17 cellular contexts compared by ENCODE assay signal in the genomic region with DNA sequence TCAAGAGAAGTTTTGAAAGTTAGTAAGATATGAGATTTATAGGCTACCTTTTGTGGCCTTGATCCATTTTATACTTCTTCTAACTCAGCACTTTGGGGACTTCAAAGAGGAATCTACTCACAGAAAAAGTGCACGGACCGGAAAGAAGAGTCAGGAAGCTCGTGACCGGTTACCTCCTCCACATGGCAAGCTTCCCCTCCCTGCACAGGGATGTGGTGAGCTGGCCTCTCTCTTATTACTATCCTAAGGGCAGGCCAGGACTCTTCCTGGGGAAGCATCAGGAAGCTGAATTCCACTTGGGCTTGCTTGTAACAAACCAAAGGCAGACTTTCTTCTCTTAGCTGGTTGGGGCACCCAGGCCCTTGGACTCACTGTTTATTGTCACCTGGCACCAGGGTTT.
DNase-seq lines count a peak whose midpoint lies in the region; ATAC-seq lines count a peak whose summit lies in the region.
"Had no signal": no experiment of that assay in that cellular context is flagged by ENCODE, and none has a peak within 500 bp of the region (broad histone marks: within the 10 kb centered on the region; RNA-seq: fewer than 3 reads in every experiment).

No MANE protein-coding gene starts in this region.

- H2BK12ac ChIP-seq in trophoblast cell (ENCODE audit: low read length) = no peak overlapping the region

- H2AK5ac ChIP-seq in trophoblast cell (ENCODE audit: low read length) = no peak overlapping the region

- H3K14ac ChIP-seq in trophoblast cell (ENCODE audit: low read length) = no peak overlapping the region

- H3K23ac ChIP-seq in trophoblast cell (ENCODE audit: low read length) = no peak overlapping the region

- no peak overlapping the region for H4K12ac ChIP-seq in trophoblast cell (ENCODE audit: low read depth, low read length)

- H2BK5ac ChIP-seq in trophoblast cell (ENCODE audit: low read depth, low read length, poor library complexity) = no peak overlapping the region

- no peak overlapping the region for H3K18ac ChIP-seq in trophoblast cell (ENCODE audit: low read length)

- H3K4me1 ChIP-seq in trophoblast cell (ENCODE audit: control insufficient read depth in 1 of 2, insufficient read depth in 2 of 2, low read length in 2 of 2) = peaks cover 3 to 4% of the 10 kb centered on the region in 2 experiments
- H3K4me1 ChIP-seq: SJSA1 had no signal

- no peak overlapping the region for H4K8ac ChIP-seq in trophoblast cell (ENCODE audit: low read depth, low read length)

- H4K91ac ChIP-seq in trophoblast cell (ENCODE audit: low read depth, low read length) = no peak overlapping the region

- no peak for ATAC-seq in HG02840 (IDR thresholded peaks at IDR 0.05; ENCODE audit: low FRiP score, unreplicated experiment)
- no peak for ATAC-seq in HG02642 (IDR thresholded peaks at IDR 0.05; ENCODE audit: poor library complexity, unreplicated experiment)
- ATAC-seq: GM12878 had no signal

- DNase-seq in ELF-1 (ENCODE audit: low read depth, low spot score) = peak; percentile 14
- peak; percentile 95 for DNase-seq in RPMI7951 (ENCODE audit: low read depth)
- peak; percentile 35 for DNase-seq in foreskin melanocyte
- peak; percentile 36 to 44 for DNase-seq in trophoblast cell
- no peak for DNase-seq in NCI-H748 (lab: John Stamatoyannopoulos, UW; ENCODE audit: unreplicated experiment)
- no peak for DNase-seq in activated CD8-positive, alpha-beta memory T cell treated with anti-CD3 and anti-CD28 coated beads, Interleukin-2, amount 50 U/mL, for 48 hours
- DNase-seq: DMS 273 treated with DMSO at 0.1 percent for 48 hours, HCEC 1CT, KG1, MG63, NCI-H1105, NCI-H187, NCI-H82 had no signal

- no peak overlapping the region for H3K4ac ChIP-seq in trophoblast cell (ENCODE audit: low read depth, low read length)

- H3K27ac ChIP-seq in trophoblast cell (ENCODE audit: low read depth, low read length) = no peak overlapping the region
- H3K27ac ChIP-seq: SJSA1 had no signal

- no peaks in the 10 kb centered on the region for H3K79me2 ChIP-seq in trophoblast cell (ENCODE audit: control insufficient read depth, insufficient read depth, low read length, poor library complexity)

- no peak overlapping the region for H2AFZ ChIP-seq in trophoblast cell (ENCODE audit: insufficient read depth, low read length, poor library complexity)

- H3K36me3 ChIP-seq in trophoblast cell (ENCODE audit: control insufficient read depth in 1 of 2, insufficient read depth in 2 of 2, low read length in 2 of 2) = no peaks in the 10 kb centered on the region
- H3K36me3 ChIP-seq: MG63, SJSA1 had no signal

- H3K79me1 ChIP-seq in trophoblast cell (ENCODE audit: low read length) = no peaks in the 10 kb centered on the region

- no peak overlapping the region for H2BK120ac ChIP-seq in trophoblast cell (ENCODE audit: insufficient read depth, low read length, poor library complexity)

- H3K9me3 ChIP-seq in trophoblast cell (ENCODE audit: insufficient read depth, low read depth, low read length) = no peaks in the 10 kb centered on the region
- H3K9me3 ChIP-seq: MG63, SJSA1 had no signal

- H3K4me3 ChIP-seq in trophoblast cell (ENCODE audit: low read depth, low read length) = no peak overlapping the region
- H3K4me3 ChIP-seq: GM12878, MG63, SJSA1 had no signal

- H3K27me3 ChIP-seq in trophoblast cell (ENCODE audit: insufficient read depth, low read length) = no peaks in the 10 kb centered on the region
- H3K27me3 ChIP-seq: MG63, SJSA1 had no signal

- no peak overlapping the region for H3K9ac ChIP-seq in trophoblast cell (ENCODE audit: low read length)

- no CpG with 5 or more reads among the region's 4 CpGs for WGBS in trophoblast cell (ENCODE audit: extremely low coverage, insufficient coverage, insufficient read length)

- no peak overlapping the region for H3K4me2 ChIP-seq in trophoblast cell (ENCODE audit: low read length)

Comparison
In these comparisons a context has a peak if more than half of its experiments do, and no peak if none do; other contexts are left out.
1. DNase-seq: peak in ELF-1 (single experiment), RPMI7951 (single experiment), foreskin melanocyte (single experiment) and trophoblast cell (2 of 2); none in NCI-H748 (single experiment) and activated CD8-positive, alpha-beta memory T cell treated with anti-CD3 and anti-CD28 coated beads, Interleukin-2, amount 50 U/mL, for 48 hours (single experiment).